8 cellular contexts compared by ENCODE assay signal in genomic region chr22:20079745-20080444, GRCh38. TPM values are rescaled to one million over a fixed set of nuclear protein-coding genes. Genes with fewer than 3 reads are reported as not detected.
DNase-seq lines count a peak whose midpoint lies in the region; ATAC-seq and TF ChIP-seq lines count a peak whose summit lies in the region.

Gene DGCR8, plus strand, starts transcription at chr22:20080241. Its CDS starts 5,723 bp downstream, at chr22:20085964.

- CTCF ChIA-PET in OCI-LY7 (lab: Charles Lee; ENCODE audit: unreplicated experiment) = interaction anchor here (1.0 kb wide), 1 partner anchor 350 kb away, joined by 4 read pairs; no protein-coding TSS in a partner anchor

- TF ChIP-seq CTCF in OCI-LY7 (conservative IDR thresholded peaks at IDR 0.05; ENCODE audit: low read length) (no peak), epithelial cell of proximal tubule (conservative IDR thresholded peaks at IDR 0.05; ENCODE audit: low read depth, low read length) (no peak), mucosa of descending colon (IDR thresholded peaks at IDR 0.05) (no peak)

- DNase-seq in D341Med (ENCODE audit: low spot score) (peak; percentile 99), HuH-7.5 (ENCODE audit: low spot score) (peak; percentile 94), OCI-LY7 (ENCODE audit: low spot score) (peak; percentile 91), epithelial cell of proximal tubule (ENCODE audit: low read depth) (peak; percentile 33), mucosa of descending colon (peak; percentile 93 to 96 (median 95))
- peak; percentile 82 for DNase-seq in activated T-cell treated with anti-CD3 and anti-CD28 coated beads, Interleukin-2, amount 50 U/mL, for 1 hour
- DNase-seq in stimulated activated CD8-positive, alpha-beta memory T cell treated with anti-CD3 and anti-CD28 coated beads, Interleukin-4, amount 100 ng/mL, for 24 hours (ENCODE audit: low read depth) = peak; percentile 52

- H3K9me2 ChIP-seq in OCI-LY7 (ENCODE audit: insufficient read depth, low read length) = no peaks in the 10 kb centered on the region

- H3K9me3 ChIP-seq in OCI-LY7 (ENCODE audit: low read length) (no peaks in the 10 kb centered on the region), mucosa of descending colon (no peaks in the 10 kb centered on the region)

- POLR2A ChIA-PET in OCI-LY7 (lab: Charles Lee) = interaction anchor here (0.6 kb wide), 1 partner anchor 34 kb away, joined by 4 read pairs; no protein-coding TSS in a partner anchor

- H3K27ac ChIP-seq in OCI-LY7 (ENCODE audit: low read depth, low read length, poor library complexity, severe bottlenecking) = peak within 1 kb of the TSS; percentile 70

- ATAC-seq in GM21526 (IDR thresholded peaks at IDR 0.05; ENCODE audit: low FRiP score, unreplicated experiment) (peak; percentile 65), mucosa of descending colon (peak; percentile 94)

- H3K4me2 ChIP-seq in OCI-LY7 (ENCODE audit: low read length) = peak within 1 kb of the TSS; percentile 100

- no TSS peak for BruUV-seq in OCI-LY7 (replicated peaks; lab: Mats Ljungman, UMichigan)

- H4K20me1 ChIP-seq in OCI-LY7 (ENCODE audit: insufficient read depth, low read length) = 0 out of 2 replicates have a peak, but pooled peaks cover 3% of the 10 kb centered on the region

- intact Hi-C loops in OCI-LY7 (cut with micrococcal nuclease; ENCODE audit: unreplicated experiment) = loop anchor here (1.0 to 5.0 kb wide), 3 partner anchors 37 to 118 kb away; partner anchors contain the start of genes TANGO2 and TRMT2A
- intact Hi-C loops in mucosa of descending colon (cut with DNase I, micrococcal nuclease) = no loop called here

- H3K36me3 ChIP-seq in OCI-LY7 (ENCODE audit: insufficient read depth, low read length) (no peaks in the 10 kb centered on the region; the same call in 1 of the 2 replicates), mucosa of descending colon (ENCODE audit: low read depth) (no peaks in the 10 kb centered on the region)

- peaks cover 44% of the 10 kb centered on the region for H3K79me2 ChIP-seq in OCI-LY7 (ENCODE audit: insufficient read depth, low read depth, low read length)

- peak within 1 kb of the TSS; percentile 90 for H2AFZ ChIP-seq in OCI-LY7 (ENCODE audit: low read length)

- H3K4me3 ChIP-seq in OCI-LY7 (ENCODE audit: low read depth, low read length, poor library complexity, severe bottlenecking) (peak within 1 kb of the TSS; percentile 99), epithelial cell of proximal tubule (ENCODE audit: low read depth, low read length) (peak within 1 kb of the TSS; percentile 79), mucosa of descending colon (peak within 1 kb of the TSS; percentile 70)

- H3K4me1 ChIP-seq in OCI-LY7 (ENCODE audit: insufficient read depth, low read length, poor library complexity, severe bottlenecking) = peaks cover 40% of the 10 kb centered on the region
- H3K4me1 ChIP-seq in mucosa of descending colon (ENCODE audit: low read depth) = peaks cover 24% of the 10 kb centered on the region

RNA-seq across cellular contexts. Expression of gene DGCR8, which starts in this region (rescaled TPM):
- 49.5 and 53.4 TPM in 2 replicates for total RNA-seq in OCI-LY7 (2014; rRNA removed; shearing (Covaris generic))
- total RNA-seq in OCI-LY7 (2022) = 68.2 and 75.6 TPM in 2 replicates
- 26.3 and 26.5 TPM in 2 replicates for total RNA-seq in epithelial cell of proximal tubule
- total RNA-seq in mucosa of descending colon = 10 to 100 TPM; 39.0 to 48.8 (median 48.4) TPM

Comparison
In these comparisons a context has a peak if more than half of its experiments do, and no peak if none do; other contexts are left out.
1. Peak in every context shown above with its lines: DNase-seq, ATAC-seq, H3K4me3 ChIP-seq and H3K27ac ChIP-seq.
2. DNase-seq: peak in every context shown above with its lines; median percentile 99 in D341Med; 95 in mucosa of descending colon; 94 in HuH-7.5; 91 in OCI-LY7; 82 in activated T-cell treated with anti-CD3 and anti-CD28 coated beads, Interleukin-2, amount 50 U/mL, for 1 hour; 52 in stimulated activated CD8-positive, alpha-beta memory T cell treated with anti-CD3 and anti-CD28 coated beads, Interleukin-4, amount 100 ng/mL, for 24 hours; 33 in epithelial cell of proximal tubule.